ENCODE assay signal across 18 cellular contexts in genomic region chr9:32928912-32929311, GRCh38.
"Had no signal": no experiment of that assay in that cellular context is flagged by ENCODE, and none has a peak within 500 bp of the region (broad histone marks: within the 10 kb centered on the region; RNA-seq: fewer than 3 reads in every experiment).

No MANE protein-coding gene starts in this region.

- H3K9me3 Mint-ChIP-seq: activated naive CD4-positive, alpha-beta T cell treated with anti-CD3 and anti-CD28 coated beads for 36 hours; activated naive CD8-positive, alpha-beta T cell treated with anti-CD3 and anti-CD28 coated beads, Interleukin-2, amount 50 U/mL, for 24 hours; activated T-helper 17 cell treated with anti-CD3 and anti-CD28 coated beads, Interleukin-2, amount 50 U/mL, for 72 hours; T-cell had no signal

- DNase-seq: activated CD4-positive, alpha-beta T cell treated with anti-CD3 and anti-CD28 coated beads for 1 hour; activated CD4-positive, alpha-beta T cell treated with anti-CD3 and anti-CD28 coated beads, Interleukin-2, amount 50 U/mL, for 48 hours; activated naive CD4-positive, alpha-beta T cell treated with anti-CD3 and anti-CD28 coated beads for 36 hours; activated naive CD8-positive, alpha-beta T cell treated with anti-CD3 and anti-CD28 coated beads, Interleukin-2, amount 50 U/mL, for 24 hours; colonic mucosa; gastrocnemius medialis; heart right ventricle; mucosa of descending colon; naive thymus-derived CD4-positive, alpha-beta T cell; stimulated activated CD4-positive, alpha-beta T cell treated with anti-CD3 and anti-CD28 coated beads, Interleukin-1b, Interleukin-23, amount 100 ng/mL, for 48 hours; stomach; T-cell; T1000; testis; upper lobe of left lung had no signal

- H3K4me3 ChIP-seq: ascending aorta, colonic mucosa, gastrocnemius medialis, heart right ventricle, lung, mucosa of descending colon, stomach, testis, upper lobe of left lung had no signal

- H3K27me3 ChIP-seq: ascending aorta, colonic mucosa, gastrocnemius medialis, heart right ventricle, stomach, testis, upper lobe of left lung had no signal

- H3K4me3 Mint-ChIP-seq: activated naive CD4-positive, alpha-beta T cell treated with anti-CD3 and anti-CD28 coated beads for 36 hours; activated naive CD8-positive, alpha-beta T cell treated with anti-CD3 and anti-CD28 coated beads, Interleukin-2, amount 50 U/mL, for 24 hours; activated T-helper 17 cell treated with anti-CD3 and anti-CD28 coated beads, Interleukin-2, amount 50 U/mL, for 72 hours; naive thymus-derived CD4-positive, alpha-beta T cell; T-cell had no signal

- H3K27ac Mint-ChIP-seq: activated naive CD4-positive, alpha-beta T cell treated with anti-CD3 and anti-CD28 coated beads for 36 hours; activated naive CD8-positive, alpha-beta T cell treated with anti-CD3 and anti-CD28 coated beads, Interleukin-2, amount 50 U/mL, for 24 hours; activated T-helper 17 cell treated with anti-CD3 and anti-CD28 coated beads, Interleukin-2, amount 50 U/mL, for 72 hours; naive thymus-derived CD4-positive, alpha-beta T cell; T-cell had no signal

- H3K36me3 Mint-ChIP-seq: T-cell had no signal

- H3K4me1 Mint-ChIP-seq: activated naive CD8-positive, alpha-beta T cell treated with anti-CD3 and anti-CD28 coated beads, Interleukin-2, amount 50 U/mL, for 24 hours; activated T-helper 17 cell treated with anti-CD3 and anti-CD28 coated beads, Interleukin-2, amount 50 U/mL, for 72 hours; naive thymus-derived CD4-positive, alpha-beta T cell; T-cell had no signal

- ATAC-seq: activated naive CD8-positive, alpha-beta T cell treated with anti-CD3 and anti-CD28 coated beads, Interleukin-2, amount 50 U/mL, for 24 hours; activated T-helper 17 cell treated with anti-CD3 and anti-CD28 coated beads, Interleukin-2, amount 50 U/mL, for 72 hours; gastrocnemius medialis; naive thymus-derived CD4-positive, alpha-beta T cell; T-cell had no signal

- H3K36me3 ChIP-seq: ascending aorta, colonic mucosa, gastrocnemius medialis, heart right ventricle, stomach, upper lobe of left lung had no signal
